In genomic region chr9:116494815-116495634, GRCh38 we compare ENCODE assay signal across 8 cellular contexts.
DNase-seq lines count a peak whose midpoint lies in the region; ATAC-seq and TF ChIP-seq lines count a peak whose summit lies in the region.

No MANE protein-coding gene starts in this region.

- H3K9ac ChIP-seq in adipocyte (ENCODE audit: low read length) = no peak overlapping the region

- ATAC-seq in Right ventricle myocardium superior (ENCODE audit: poor library complexity) = peak; percentile 62
- ATAC-seq in left lung = peak; percentile 79
- ATAC-seq in GM18873 (IDR thresholded peaks at IDR 0.05; ENCODE audit: low FRiP score, unreplicated experiment) = no peak
- ATAC-seq in GM18870 (IDR thresholded peaks at IDR 0.05; ENCODE audit: unreplicated experiment) = no peak
- ATAC-seq in HG03135 (IDR thresholded peaks at IDR 0.05; ENCODE audit: unreplicated experiment) = no peak

- TF ChIP-seq CTCF in left lung (IDR thresholded peaks at IDR 0.05) = peak; percentile 53 to 60

- intact Hi-C loops in Right ventricle myocardium superior (cut with DNase I) (no loop called here), cardiac septum (cut with DNase I) (loop anchor here (5.0 kb wide), 2 partner anchors 152 to 333 kb away; no protein-coding TSS in a partner anchor), left lung (cut with DNase I) (no loop called here)

- H3K4me3 ChIP-seq in Jurkat, Clone E6-1 (ENCODE audit: low read length) = no peak overlapping the region
- no peak overlapping the region for H3K4me3 ChIP-seq in adipocyte (ENCODE audit: low read length)
- H3K4me3 ChIP-seq in left lung = no peak overlapping the region

- no peaks in the 10 kb centered on the region for H3K36me3 ChIP-seq in adipocyte (ENCODE audit: control insufficient read depth, insufficient read depth, low read length, severe bottlenecking)
- no peaks in the 10 kb centered on the region for H3K36me3 ChIP-seq in left lung

- DNase-seq in Right ventricle myocardium superior = no peak
- no peak for DNase-seq in cardiac septum (ENCODE audit: low spot score)
- peak; percentile 18 for DNase-seq in Jurkat, Clone E6-1 (ENCODE audit: low read depth, low spot score)
- DNase-seq in adipocyte (ENCODE audit: low read depth) = peak; percentile 21
- DNase-seq in left lung = no peak

- H3K27me3 ChIP-seq in adipocyte (replicated peaks; ENCODE audit: control insufficient read depth, insufficient read depth, low read length) (no peaks in the 10 kb centered on the region), left lung (no peaks in the 10 kb centered on the region)

- no peak overlapping the region for H3K27ac ChIP-seq in left lung

- H3K4me1 ChIP-seq in adipocyte (ENCODE audit: control insufficient read depth, insufficient read depth, low read length) (peaks cover 2% of the 10 kb centered on the region), left lung (no peaks in the 10 kb centered on the region)

- H3K9me3 ChIP-seq in adipocyte (ENCODE audit: control insufficient read depth, low read length) (no peaks in the 10 kb centered on the region), left lung (no peaks in the 10 kb centered on the region)

Comparison
In these comparisons a context has a peak if more than half of its experiments do, and no peak if none do; other contexts are left out.
1. ATAC-seq: peak in Right ventricle myocardium superior (single experiment) and left lung (single experiment); none in GM18873 (single experiment), GM18870 (single experiment) and HG03135 (single experiment).
2. DNase-seq: peak in Jurkat, Clone E6-1 (single experiment) and adipocyte (single experiment); none in Right ventricle myocardium superior (single experiment), cardiac septum (single experiment) and left lung (0 of 2).